ENCODE assay signal across 8 cellular contexts in genomic region chr5:123610665-123611406, GRCh38.
A peak's percentile ranks its signal among the peaks of the same experiment; 100 is the strongest.
DNase-seq lines count a peak whose midpoint lies in the region; ATAC-seq, FAIRE-seq and TF ChIP-seq lines count a peak whose summit lies in the region.

No MANE protein-coding gene starts in this region.

- intact Hi-C loops in right cardiac atrium (cut with DNase I) = loop anchor here in 3 of 4 donors (5.0 to 10.0 kb wide), 2 partner anchors 186 to 189 kb away; partner anchors contain the start of gene CEP120 (in 3 of the 3)

- H3K4me3 Mint-ChIP-seq in CD8-positive, alpha-beta memory T cell = no peak overlapping the region
- H3K4me3 Mint-ChIP-seq in astrocyte (ENCODE audit: unreplicated experiment) = no peak overlapping the region

- ATAC-seq in GM18498 (IDR thresholded peaks at IDR 0.05; ENCODE audit: unreplicated experiment) (peak; percentile 64), HG03103 (IDR thresholded peaks at IDR 0.05; ENCODE audit: low read depth, unreplicated experiment) (peak; percentile 57), right cardiac atrium (peak; percentile 47 to 56), GM19324 (IDR thresholded peaks at IDR 0.05; ENCODE audit: low FRiP score, unreplicated experiment) (no peak)

- CTCF ChIA-PET in CD8-positive, alpha-beta memory T cell (lab: Charles Lee) = interaction anchor here (1.0 to 2.8 kb wide), 9 partner anchors 8 to 907 kb away, joined by 3 to 36 read pairs (median 3); partner anchors contain the start of gene CEP120

- WGBS in right cardiac atrium = 39% methylated on average over 5 of the region's 5 CpGs

- peak in 3 of 5 donors; percentile 22 to 45 (median 41) for DNase-seq in CD8-positive, alpha-beta memory T cell
- DNase-seq in NCI-H345 treated with DMSO at 0.1 percent for 48 hours (lab: John Stamatoyannopoulos, UW; ENCODE audit: unreplicated experiment) (peak; percentile 23), astrocyte (ENCODE audit: low read depth) (peak; percentile 46), right cardiac atrium (no peak), skeletal muscle cell (ENCODE audit: low read depth) (peak; percentile 29)

- H2AFZ ChIP-seq in astrocyte (ENCODE audit: low read depth, low read length) = no peak overlapping the region

- H3K4me2 ChIP-seq in astrocyte (ENCODE audit: low read length) = no peak overlapping the region

- POLR2A ChIA-PET in CD8-positive, alpha-beta memory T cell (lab: Charles Lee) = interaction anchor here (0.6 to 1.5 kb wide), 3 partner anchors 8 to 426 kb away, joined by 3 to 11 read pairs (median 6); partner anchors contain the start of gene CEP120

- H3K79me2 ChIP-seq in astrocyte (ENCODE audit: insufficient read depth, low read length) = no peaks in the 10 kb centered on the region

- H3K9me3 ChIP-seq in CD8-positive, alpha-beta memory T cell (ENCODE audit: low read length) = no peaks in the 10 kb centered on the region
- H3K9me3 ChIP-seq in astrocyte (ENCODE audit: insufficient read depth, low read depth, low read length) (no peaks in the 10 kb centered on the region), right cardiac atrium (ENCODE audit: control insufficient read depth, low read length) (no peaks in the 10 kb centered on the region)

- no peaks in the 10 kb centered on the region for H3K9me3 Mint-ChIP-seq in CD8-positive, alpha-beta memory T cell
- no peaks in the 10 kb centered on the region for H3K9me3 Mint-ChIP-seq in astrocyte (ENCODE audit: unreplicated experiment)

- peaks cover 0 to 10% (median 3%) of the 10 kb centered on the region in 3 donors for H3K4me1 Mint-ChIP-seq in CD8-positive, alpha-beta memory T cell
- H3K4me1 Mint-ChIP-seq in astrocyte (ENCODE audit: low read depth, unreplicated experiment) = peaks cover 1% of the 10 kb centered on the region

- peaks cover 0 to 40% (median 10%) of the 10 kb centered on the region in 3 donors for H3K36me3 Mint-ChIP-seq in CD8-positive, alpha-beta memory T cell
- peaks cover 3% of the 10 kb centered on the region for H3K36me3 Mint-ChIP-seq in astrocyte (ENCODE audit: low read depth, unreplicated experiment)

- TF ChIP-seq CTCF in astrocyte (IDR thresholded peaks at IDR 0.05; ENCODE audit: insufficient read depth, low read depth, low read length) = peak; percentile 97

- H3K27ac Mint-ChIP-seq in CD8-positive, alpha-beta memory T cell = peak overlapping the region in 6 of 8 donors; percentile 1 to 81 (median 29)
- H3K27ac Mint-ChIP-seq in astrocyte (ENCODE audit: unreplicated experiment) = no peak overlapping the region

- FAIRE-seq in astrocyte (lab: Jason Lieb, UNC) = peak; percentile 47

- no peak overlapping the region for H3K4me3 ChIP-seq in CD8-positive, alpha-beta memory T cell (ENCODE audit: low read length)
- no peak overlapping the region for H3K4me3 ChIP-seq in astrocyte (ENCODE audit: insufficient read depth, low read depth, low read length)
- H3K4me3 ChIP-seq in right cardiac atrium (ENCODE audit: low read length) = no peak overlapping the region
- H3K4me3 ChIP-seq in skeletal muscle cell (ENCODE audit: low read depth, low read length) = no peak overlapping the region

- no peaks in the 10 kb centered on the region for H4K20me1 ChIP-seq in astrocyte (ENCODE audit: insufficient read depth, low read length)

- no peaks in the 10 kb centered on the region for H3K4me1 ChIP-seq in CD8-positive, alpha-beta memory T cell (ENCODE audit: insufficient read depth, low read length)
- H3K4me1 ChIP-seq in astrocyte (ENCODE audit: insufficient read depth, low read length) = no peaks in the 10 kb centered on the region
- no peaks in the 10 kb centered on the region for H3K4me1 ChIP-seq in right cardiac atrium (ENCODE audit: control insufficient read depth, insufficient read depth, low read length)

- H3K9ac ChIP-seq in astrocyte (ENCODE audit: low read length) = no peak overlapping the region

- no peaks in the 10 kb centered on the region for H3K36me3 ChIP-seq in CD8-positive, alpha-beta memory T cell (ENCODE audit: insufficient read depth, low read length)
- peaks cover 4% of the 10 kb centered on the region for H3K36me3 ChIP-seq in astrocyte (ENCODE audit: insufficient read depth, low read length)

- H3K27ac ChIP-seq in CD8-positive, alpha-beta memory T cell (ENCODE audit: low read depth, low read length) = peak overlapping the region; percentile 10
- H3K27ac ChIP-seq in astrocyte (ENCODE audit: low read depth, low read length) (no peak overlapping the region), right cardiac atrium (ENCODE audit: low read length) (no peak overlapping the region)

- no peaks in the 10 kb centered on the region for H3K27me3 ChIP-seq in CD8-positive, alpha-beta memory T cell (ENCODE audit: insufficient read depth, low read length, poor library complexity, severe bottlenecking)
- no peaks in the 10 kb centered on the region for H3K27me3 ChIP-seq in astrocyte (ENCODE audit: insufficient read depth, low read length)
- no peaks in the 10 kb centered on the region for H3K27me3 ChIP-seq in right cardiac atrium (ENCODE audit: control insufficient read depth, insufficient read depth)

- H3K27me3 Mint-ChIP-seq in CD8-positive, alpha-beta memory T cell = no peaks in the 10 kb centered on the region
- no peaks in the 10 kb centered on the region for H3K27me3 Mint-ChIP-seq in astrocyte (ENCODE audit: low read depth, unreplicated experiment)

Comparison
In these comparisons a context has a peak if more than half of its experiments do, and no peak if none do; other contexts are left out.
1. DNase-seq: peak in CD8-positive, alpha-beta memory T cell (3 of 5), NCI-H345 treated with DMSO at 0.1 percent for 48 hours (single experiment), astrocyte (single experiment) and skeletal muscle cell (single experiment); none in right cardiac atrium (0 of 3).